15 cellular contexts compared by ENCODE assay signal in genomic region chr19:2076481-2077082, GRCh38.
"Had no signal": no experiment of that assay in that cellular context is flagged by ENCODE, and none has a peak within 500 bp of the region (broad histone marks: within the 10 kb centered on the region; RNA-seq: fewer than 3 reads in every experiment).

No MANE protein-coding gene starts in this region.

- H3K4me1 Mint-ChIP-seq: endodermal cell, neural progenitor cell had no signal

- H3K27ac Mint-ChIP-seq: activated CD8-positive, alpha-beta memory T cell treated with anti-CD3 and anti-CD28 coated beads, Interleukin-2, amount 10 ng/mL, durations not matched to agents 7 days and 5 days; endodermal cell; neural progenitor cell had no signal

- DNase-seq: activated CD4-positive, alpha-beta T cell treated with anti-CD3 and anti-CD28 coated beads, Interleukin-2, amount 50 U/mL, for 1 hour; activated CD8-positive, alpha-beta memory T cell treated with anti-CD3 and anti-CD28 coated beads, Interleukin-2, amount 10 ng/mL, durations not matched to agents 7 days and 5 days; activated effector memory CD4-positive, alpha-beta T cell treated with Interleukin-2 at 50 U/mL for 16 hours; activated naive CD4-positive, alpha-beta T cell treated with anti-CD3 and anti-CD28 coated beads, Interleukin-2, amount 50 U/mL, for 16 hours; activated T-cell treated with anti-CD3 and anti-CD28 coated beads, Interleukin-2, amount 50 U/mL, for 1 hour; dorsolateral prefrontal cortex; endodermal cell; head of caudate nucleus; immature natural killer cell; stimulated activated CD4-positive, alpha-beta T cell treated with anti-CD3 and anti-CD28 coated beads, Interleukin-12 subunit alpha, Interleukin-12 subunit beta, amount 100 ng/mL, for 4 hours; stimulated activated CD4-positive, alpha-beta T cell treated with anti-CD3 and anti-CD28 coated beads, Interleukin-2, amount 100 ng/mL, for 24 hours; stimulated activated naive CD4-positive, alpha-beta T cell; SW 1271; transverse colon had no signal

- H3K9me3 Mint-ChIP-seq: endodermal cell, immature natural killer cell, neural progenitor cell had no signal

- H3K27me3 Mint-ChIP-seq: activated CD8-positive, alpha-beta memory T cell treated with anti-CD3 and anti-CD28 coated beads, Interleukin-2, amount 10 ng/mL, durations not matched to agents 7 days and 5 days had no signal

- H3K4me3 Mint-ChIP-seq: activated CD8-positive, alpha-beta memory T cell treated with anti-CD3 and anti-CD28 coated beads, Interleukin-2, amount 10 ng/mL, durations not matched to agents 7 days and 5 days; endodermal cell; neural progenitor cell had no signal

- ATAC-seq: activated CD8-positive, alpha-beta memory T cell treated with anti-CD3 and anti-CD28 coated beads, Interleukin-2, amount 10 ng/mL, durations not matched to agents 7 days and 5 days had no signal
